ENCODE assay signal across 37 cellular contexts in the genomic region with DNA sequence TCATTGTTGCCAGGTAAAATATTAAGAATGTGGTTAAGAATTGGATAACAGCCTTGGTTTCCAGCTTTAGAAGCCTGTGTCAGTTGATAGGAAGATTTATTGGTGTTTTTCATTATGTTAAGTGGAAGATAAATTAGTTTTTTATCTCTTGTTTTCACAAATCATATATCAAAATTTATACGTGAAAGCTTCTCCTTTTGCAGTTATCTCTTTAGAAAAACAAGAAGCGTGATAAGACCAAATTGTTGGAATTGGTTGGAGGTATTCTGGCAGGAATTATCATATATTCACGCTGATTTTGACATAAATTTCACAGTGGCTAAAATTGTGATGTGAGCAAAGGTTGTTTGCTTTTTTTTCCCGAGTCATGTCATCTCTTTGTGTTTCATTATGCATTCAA.
"Had no signal": no experiment of that assay in that cellular context is flagged by ENCODE, and none has a peak within 500 bp of the region (broad histone marks: within the 10 kb centered on the region; RNA-seq: fewer than 3 reads in every experiment).

No MANE protein-coding gene starts in this region.

- H3K27ac Mint-ChIP-seq: activated B cell treated with CpG ODN at 0.5 μM for 24 hours; activated CD4-positive, alpha-beta memory T cell treated with anti-CD3 and anti-CD28 coated beads for 36 hours; activated CD8-positive, alpha-beta T cell treated with anti-CD3 and anti-CD28 coated beads for 36 hours; activated naive CD4-positive, alpha-beta T cell treated with anti-CD3 and anti-CD28 coated beads for 36 hours; activated naive CD4-positive, alpha-beta T cell treated with anti-CD3 and anti-CD28 coated beads, Interleukin-2, amount 50 U/mL, for 72 hours; activated naive CD8-positive, alpha-beta T cell treated with anti-CD3 and anti-CD28 coated beads for 36 hours; activated T-cell treated with anti-CD3 and anti-CD28 coated beads, Interleukin-2, amount 50 U/mL, for 72 hours; activated T-helper 1 cell treated with anti-CD3 and anti-CD28 coated beads, Interleukin-12 subunit alpha, Interleukin-12 subunit beta, Interleukin-2, Interleukin-4 antibody, amounts not matched to agents 30 ng/mL and 10 ng/mL and 1 ng/mL, durations not matched to agents 14 hours and 24 hours and 36 hours; activated T-helper 17 cell treated with anti-CD3 and anti-CD28 coated beads, Interleukin-2, amount 50 U/mL, for 72 hours; brain; T-helper 1 cell treated with Interleukin-12 subunit alpha and Interleukin-12 subunit beta and Interleukin-4 antibody, amounts not matched to agents 30 μg/mL and 1 μg/mL, for 36 hours; T-helper 2 cell treated with Interferon-gamma antibody and Interleukin-4, amounts not matched to agents 5 μg/mL and 100 μg/mL, for 36 hours had no signal

- H3K4me1 Mint-ChIP-seq: activated B cell treated with CpG ODN at 0.5 μM for 24 hours; activated naive CD8-positive, alpha-beta T cell treated with anti-CD3 and anti-CD28 coated beads for 36 hours; activated T-helper 17 cell treated with anti-CD3 and anti-CD28 coated beads, Interleukin-2, amount 50 U/mL, for 72 hours; brain; central memory CD8-positive, alpha-beta T cell had no signal

- DNase-seq: activated B cell treated with CpG ODN at 0.5 μM for 24 hours; activated CD4-positive, alpha-beta memory T cell treated with anti-CD3 and anti-CD28 coated beads for 36 hours; activated CD4-positive, alpha-beta T cell treated with anti-CD3 and anti-CD28 coated beads for 48 hours; activated CD4-positive, alpha-beta T cell treated with anti-CD3 and anti-CD28 coated beads, Interleukin-2, amount 50 U/mL, for 1 hour; activated CD4-positive, alpha-beta T cell treated with anti-CD3 and anti-CD28 coated beads, Interleukin-2, amount 50 U/mL, for 4 hours; activated CD4-positive, CD25-positive, alpha-beta regulatory T cell treated with anti-CD3 and anti-CD28 coated beads, Interleukin-2, amount 50 U/mL, for 72 hours; activated CD8-positive, alpha-beta memory T cell treated with anti-CD3 and anti-CD28 coated beads, Interleukin-2, amount 50 U/mL, for 4 hours; activated CD8-positive, alpha-beta T cell treated with anti-CD3 and anti-CD28 coated beads for 36 hours; activated effector memory CD4-positive, alpha-beta T cell treated with anti-CD3 and anti-CD28 coated beads, Interleukin-2, amount 50 U/mL, for 16 hours; activated gamma-delta T cell treated with Interleukin-2 at 50 U/mL for 16 hours; activated naive CD4-positive, alpha-beta T cell; activated naive CD4-positive, alpha-beta T cell treated with anti-CD3 and anti-CD28 coated beads for 36 hours; activated naive CD4-positive, alpha-beta T cell treated with anti-CD3 and anti-CD28 coated beads, Interleukin-2, amount 50 U/mL, for 16 hours; activated naive CD8-positive, alpha-beta T cell treated with anti-CD3 and anti-CD28 coated beads for 36 hours; activated T-cell treated with anti-CD3 and anti-CD28 coated beads for 4 hours; activated T-cell treated with anti-CD3 and anti-CD28 coated beads, Interleukin-2, amount 50 U/mL, for 1 hour; activated T-cell treated with anti-CD3 and anti-CD28 coated beads, Interleukin-2, amount 50 U/mL, for 4 hours; activated T-cell treated with anti-CD3 and anti-CD28 coated beads, Interleukin-2, amount 50 U/mL, for 72 hours; adrenal gland; amniotic stem cell; aorta; caudate nucleus; cerebellar nuclear complex; T-helper 1 cell; T-helper 2 cell; T-helper 9 cell had no signal

- ATAC-seq: activated CD8-positive, alpha-beta T cell treated with anti-CD3 and anti-CD28 coated beads for 36 hours; activated naive CD4-positive, alpha-beta T cell treated with anti-CD3 and anti-CD28 coated beads, Interleukin-2, amount 50 U/mL, for 72 hours; activated T-cell treated with anti-CD3 and anti-CD28 coated beads, Interleukin-2, amount 50 U/mL, for 4 hours; activated T-cell treated with anti-CD3 and anti-CD28 coated beads, Interleukin-2, amount 50 U/mL, for 72 hours; activated T-helper 17 cell treated with anti-CD3 and anti-CD28 coated beads, Interleukin-2, amount 50 U/mL, for 72 hours had no signal

- H3K36me3 ChIP-seq: adrenal gland, cardiac muscle cell had no signal

- H3K27me3 ChIP-seq: adrenal gland, cardiac muscle cell had no signal

- H3K27me3 Mint-ChIP-seq: activated B cell treated with CpG ODN at 0.5 μM for 24 hours; activated CD4-positive, alpha-beta memory T cell treated with anti-CD3 and anti-CD28 coated beads for 36 hours; activated CD8-positive, alpha-beta T cell treated with anti-CD3 and anti-CD28 coated beads for 36 hours; activated naive CD8-positive, alpha-beta T cell treated with anti-CD3 and anti-CD28 coated beads for 36 hours; activated T-helper 17 cell treated with anti-CD3 and anti-CD28 coated beads, Interleukin-2, amount 50 U/mL, for 72 hours; central memory CD8-positive, alpha-beta T cell had no signal

- H3K4me3 ChIP-seq: adrenal gland, cardiac muscle cell had no signal

- H3K4me3 Mint-ChIP-seq: activated B cell treated with CpG ODN at 0.5 μM for 24 hours; activated CD4-positive, alpha-beta memory T cell treated with anti-CD3 and anti-CD28 coated beads for 36 hours; activated CD8-positive, alpha-beta T cell treated with anti-CD3 and anti-CD28 coated beads for 36 hours; activated naive CD4-positive, alpha-beta T cell treated with anti-CD3 and anti-CD28 coated beads for 36 hours; activated naive CD8-positive, alpha-beta T cell treated with anti-CD3 and anti-CD28 coated beads for 36 hours; activated T-cell treated with anti-CD3 and anti-CD28 coated beads, Interleukin-2, amount 50 U/mL, for 4 hours; activated T-cell treated with anti-CD3 and anti-CD28 coated beads, Interleukin-2, amount 50 U/mL, for 72 hours; activated T-helper 1 cell treated with anti-CD3 and anti-CD28 coated beads, Interleukin-12 subunit alpha, Interleukin-12 subunit beta, Interleukin-2, Interleukin-4 antibody, amounts not matched to agents 30 ng/mL and 10 ng/mL and 1 ng/mL, durations not matched to agents 14 hours and 24 hours and 36 hours; activated T-helper 17 cell treated with anti-CD3 and anti-CD28 coated beads, Interleukin-2, amount 50 U/mL, for 72 hours; brain; central memory CD8-positive, alpha-beta T cell; T-helper 1 cell treated with Interleukin-12 subunit alpha and Interleukin-12 subunit beta and Interleukin-4 antibody, amounts not matched to agents 30 μg/mL and 1 μg/mL, for 36 hours; T-helper 2 cell treated with Interferon-gamma antibody and Interleukin-4, amounts not matched to agents 5 μg/mL and 100 μg/mL, for 36 hours had no signal

- H3K36me3 Mint-ChIP-seq: activated CD4-positive, alpha-beta memory T cell treated with anti-CD3 and anti-CD28 coated beads for 36 hours; activated naive CD4-positive, alpha-beta T cell treated with anti-CD3 and anti-CD28 coated beads, Interleukin-2, amount 50 U/mL, for 72 hours; activated naive CD8-positive, alpha-beta T cell treated with anti-CD3 and anti-CD28 coated beads for 36 hours; brain had no signal

- H3K4me1 ChIP-seq: adrenal gland had no signal

- H3K9me3 ChIP-seq: adrenal gland had no signal

- H3K9me3 Mint-ChIP-seq: activated B cell treated with CpG ODN at 0.5 μM for 24 hours; activated CD4-positive, alpha-beta memory T cell treated with anti-CD3 and anti-CD28 coated beads for 36 hours; activated CD8-positive, alpha-beta T cell treated with anti-CD3 and anti-CD28 coated beads for 36 hours; activated naive CD4-positive, alpha-beta T cell treated with anti-CD3 and anti-CD28 coated beads for 36 hours; activated naive CD4-positive, alpha-beta T cell treated with anti-CD3 and anti-CD28 coated beads, Interleukin-2, amount 50 U/mL, for 72 hours; activated naive CD8-positive, alpha-beta T cell treated with anti-CD3 and anti-CD28 coated beads for 36 hours; activated T-cell treated with anti-CD3 and anti-CD28 coated beads, Interleukin-2, amount 50 U/mL, for 4 hours; activated T-cell treated with anti-CD3 and anti-CD28 coated beads, Interleukin-2, amount 50 U/mL, for 72 hours; activated T-helper 1 cell treated with anti-CD3 and anti-CD28 coated beads, Interleukin-12 subunit alpha, Interleukin-12 subunit beta, Interleukin-2, Interleukin-4 antibody, amounts not matched to agents 30 ng/mL and 10 ng/mL and 1 ng/mL, durations not matched to agents 14 hours and 24 hours and 36 hours; activated T-helper 17 cell treated with anti-CD3 and anti-CD28 coated beads, Interleukin-2, amount 50 U/mL, for 72 hours; central memory CD8-positive, alpha-beta T cell; T-helper 1 cell treated with Interleukin-12 subunit alpha and Interleukin-12 subunit beta and Interleukin-4 antibody, amounts not matched to agents 30 μg/mL and 1 μg/mL, for 36 hours; T-helper 2 cell treated with Interferon-gamma antibody and Interleukin-4, amounts not matched to agents 5 μg/mL and 100 μg/mL, for 36 hours had no signal

- H3K27ac ChIP-seq: adrenal gland, cardiac muscle cell, VCaP had no signal

- FAIRE-seq: bronchial epithelial cell, TTC549 had no signal
